In genomic region chr20:43894531-43894930, GRCh38 we compare ENCODE assay signal across 20 cellular contexts.
"Had no signal": no experiment of that assay in that cellular context is flagged by ENCODE, and none has a peak within 500 bp of the region (broad histone marks: within the 10 kb centered on the region; RNA-seq: fewer than 3 reads in every experiment).

No MANE protein-coding gene starts in this region.

- H3K79me2 ChIP-seq: parathyroid adenoma had no signal

- H3K27ac ChIP-seq: brain microvascular endothelial cell, coronary artery, parathyroid adenoma, tibial artery had no signal

- H3K4me3 ChIP-seq: coronary artery, mucosa of descending colon, tibial artery had no signal

- H3K27me3 ChIP-seq: brain microvascular endothelial cell had no signal

- DNase-seq: activated B cell treated with CpG ODN at 0.5 μM for 24 hours; activated CD4-positive, alpha-beta memory T cell treated with anti-CD3 and anti-CD28 coated beads, Interleukin-2, amount 10 ng/mL, durations not matched to agents 7 days and 5 days; activated CD4-positive, alpha-beta T cell treated with anti-CD3 and anti-CD28 coated beads for 48 hours; activated naive CD4-positive, alpha-beta T cell; activated naive CD8-positive, alpha-beta T cell treated with anti-CD3 and anti-CD28 coated beads for 36 hours; activated T-cell treated with anti-CD3 and anti-CD28 coated beads, Interleukin-2, amount 50 U/mL, for 1 hour; amniotic stem cell; immature natural killer cell; kidney glomerular epithelial cell; left ventricle myocardium superior; mucosa of descending colon; naive B cell; stimulated activated naive CD4-positive, alpha-beta T cell treated with Interleukin-2 at 50 U/mL for 16 hours; substantia nigra; tibial artery had no signal

- H3K4me1 ChIP-seq: parathyroid adenoma, tibial artery had no signal

- ATAC-seq: activated T-helper 17 cell treated with anti-CD3 and anti-CD28 coated beads, Interleukin-2, amount 50 U/mL, for 72 hours; left ventricle myocardium superior; mucosa of descending colon; sciatic nerve had no signal

- H3K9ac ChIP-seq: parathyroid adenoma had no signal

- H2AFZ ChIP-seq: parathyroid adenoma had no signal

- H3K36me3 ChIP-seq: brain microvascular endothelial cell, tibial artery had no signal
